ENCODE assay signal across 1 cellular context in genomic region chr3:43690400-43691119, GRCh38.
TF ChIP-seq lines count a peak whose summit lies in the region.

ABHD5 (plus strand) TSS chr3:43690938; CDS start chr3:43690993, 55 bp downstream.

TF ChIP-seq in HepG2, 621 proteins besides CTCF, POLR2A, EP300 and RAD21 (continued from another document and continues in another):
- peak; percentile 89 for TF ChIP-seq ZNF280B (CRISPR knock-in tag; IDR thresholded peaks at IDR 0.05; ENCODE audit: borderline replicate concordance)
- peak; percentile 54 for TF ChIP-seq PAXIP1 (CRISPR knock-in tag; conservative IDR thresholded peaks at IDR 0.05)
- TF ChIP-seq ARID3A (IDR thresholded peaks at IDR 0.05; ENCODE audit: low read depth, low read length), result no peak
- TF ChIP-seq ZNF280D (CRISPR knock-in tag; IDR thresholded peaks at IDR 0.05), result 0 out of 2 replicates have a peak, but pooled peaks have one; percentile 52
- TF ChIP-seq ZNF615 (CRISPR knock-in tag; IDR thresholded peaks at IDR 0.05; ENCODE audit: borderline replicate concordance), result 0 out of 2 replicates have a peak, but pooled peaks have one; percentile 8
- TF ChIP-seq POLR2AphosphoS2 (IDR thresholded peaks at IDR 0.05; ENCODE audit: low read depth, low read length), result no peak
- TF ChIP-seq ZNF512B (CRISPR knock-in tag; IDR thresholded peaks at IDR 0.05; ENCODE audit: borderline replicate concordance), result peak; percentile 79; the same call in 1 of the 2 replicates
- TF ChIP-seq TGIF2 (CRISPR knock-in tag; IDR thresholded peaks at IDR 0.05), result peak; percentile 75
- TF ChIP-seq NCOA2 (CRISPR knock-in tag; IDR thresholded peaks at IDR 0.05), result peak; percentile 66
- TF ChIP-seq SOX6 (IDR thresholded peaks at IDR 0.05), result no peak
- peak; percentile 53 for TF ChIP-seq SOX6 (CRISPR knock-in tag; IDR thresholded peaks at IDR 0.05)
- no peak; the same call in 1 of the 2 replicates for TF ChIP-seq ZFP1 (CRISPR knock-in tag; IDR thresholded peaks at IDR 0.05)
- no peak for TF ChIP-seq RCOR2 (CRISPR knock-in tag; IDR thresholded peaks at IDR 0.05)
- peak; percentile 96 for TF ChIP-seq KLF6 (CRISPR knock-in tag; IDR thresholded peaks at IDR 0.05)
- TF ChIP-seq ZSCAN22 (CRISPR knock-in tag; IDR thresholded peaks at IDR 0.05), result peak; percentile 82
- no peak for TF ChIP-seq AFF4 (CRISPR knock-in tag; IDR thresholded peaks at IDR 0.05)
- peak; percentile 78; the same call in 1 of the 2 replicates for TF ChIP-seq DNMT3B (CRISPR knock-in tag; conservative IDR thresholded peaks at IDR 0.05)
- no peak for TF ChIP-seq MED8 (CRISPR knock-in tag; IDR thresholded peaks at IDR 0.05; ENCODE audit: insufficient replicate concordance)
- TF ChIP-seq RXRB (CRISPR knock-in tag; IDR thresholded peaks at IDR 0.05; ENCODE audit: borderline replicate concordance), result 0 out of 2 replicates have a peak, but pooled peaks have one; percentile 18
- TF ChIP-seq POLR2AphosphoS5 (IDR thresholded peaks at IDR 0.05; ENCODE audit: low read depth, low read length), result peak; percentile 70
- no peak for TF ChIP-seq U2AF1 (optimal IDR thresholded peaks at IDR 0.05; ENCODE audit: low read depth, low read length)
- peak; percentile 74; the same call in 1 of the 2 replicates for TF ChIP-seq ETV6 (CRISPR knock-in tag; conservative IDR thresholded peaks at IDR 0.05)
- TF ChIP-seq RBM39 (IDR thresholded peaks at IDR 0.05; ENCODE audit: low read depth, low read length, poor library complexity, severe bottlenecking), result peak; percentile 60
- no peak; the same call in 1 of the 2 replicates for TF ChIP-seq FOXP4 (CRISPR knock-in tag; IDR thresholded peaks at IDR 0.05)
- TF ChIP-seq ZNF264 (CRISPR knock-in tag; IDR thresholded peaks at IDR 0.05), result no peak
- TF ChIP-seq TFDP1 (CRISPR knock-in tag; IDR thresholded peaks at IDR 0.05; ENCODE audit: borderline replicate concordance), result peak; percentile 98
- peak; percentile 75 for TF ChIP-seq TFE3 (CRISPR knock-in tag; IDR thresholded peaks at IDR 0.05)
- TF ChIP-seq SAP130 (CRISPR knock-in tag; IDR thresholded peaks at IDR 0.05; ENCODE audit: low read depth), result peak; percentile 73
- TF ChIP-seq SNAI1 (CRISPR knock-in tag; IDR thresholded peaks at IDR 0.05; ENCODE audit: borderline replicate concordance), result peak; percentile 93
- no peak for TF ChIP-seq NFE2 (CRISPR knock-in tag; IDR thresholded peaks at IDR 0.05)
- TF ChIP-seq NCOA5 (CRISPR knock-in tag; IDR thresholded peaks at IDR 0.05), result no peak
- 0 out of 2 replicates have a peak, but pooled peaks have one; percentile 6 for TF ChIP-seq ZNF703 (CRISPR knock-in tag; IDR thresholded peaks at IDR 0.05; ENCODE audit: borderline replicate concordance)
